21 cellular contexts compared by ENCODE assay signal in genomic region chr5:6826756-6827155, GRCh38.
A peak's percentile ranks its signal among the peaks of the same experiment; 100 is the strongest.
DNase-seq lines count a peak whose midpoint lies in the region; ATAC-seq and TF ChIP-seq lines count a peak whose summit lies in the region.
"Had no signal": no experiment of that assay in that cellular context is flagged by ENCODE, and none has a peak within 500 bp of the region (broad histone marks: within the 10 kb centered on the region; RNA-seq: fewer than 3 reads in every experiment).

No MANE protein-coding gene starts in this region.

- H3K9me3 ChIP-seq in T-helper 17 cell (ENCODE audit: control insufficient read depth, low read length, poor library complexity, severe bottlenecking) (no peaks in the 10 kb centered on the region), esophagus muscularis mucosa (peaks cover 0 to 3% (median under 1%) of the 10 kb centered on the region in 4 donors)
- H3K9me3 ChIP-seq: Caco-2 had no signal

- DNase-seq in activated CD4-positive, alpha-beta T cell treated with anti-CD3 and anti-CD28 coated beads, Interleukin-2, amount 10 ng/mL, durations not matched to agents 7 days and 5 days = no peak
- no peak for DNase-seq in activated CD4-positive, alpha-beta T cell treated with anti-CD3 and anti-CD28 coated beads, Interleukin-2, amount 50 U/mL, for 4 hours
- DNase-seq in T-helper 17 cell (no peak), esophagus muscularis mucosa (ENCODE audit: extremely low spot score) (peak; percentile 64), HuH-7 (ENCODE audit: low spot score) (no peak), DMS79 (lab: John Stamatoyannopoulos, UW) (no peak)
- DNase-seq: Caco-2; CD4-positive, CD25-positive, alpha-beta regulatory T cell; CD8-positive, alpha-beta T cell; DMS153; EL; GDM1; GOT3; HFFc6 had no signal

- H3K36me3 Mint-ChIP-seq in activated CD4-positive, alpha-beta T cell treated with anti-CD3 and anti-CD28 coated beads, Interleukin-2, amount 10 ng/mL, durations not matched to agents 7 days and 5 days (ENCODE audit: low read depth) = peaks cover 7% of the 10 kb centered on the region
- no peaks in the 10 kb centered on the region for H3K36me3 Mint-ChIP-seq in T-helper 17 cell (ENCODE audit: low read depth)
- H3K36me3 Mint-ChIP-seq: CD4-positive, CD25-positive, alpha-beta regulatory T cell; CD8-positive, alpha-beta T cell had no signal

- peaks cover 10% of the 10 kb centered on the region for H3K27me3 Mint-ChIP-seq in activated CD4-positive, alpha-beta T cell treated with anti-CD3 and anti-CD28 coated beads, Interleukin-2, amount 10 ng/mL, durations not matched to agents 7 days and 5 days
- H3K27me3 Mint-ChIP-seq in T-helper 17 cell = no peaks in the 10 kb centered on the region

- WGBS in esophagus muscularis mucosa = 83% methylated on average over 6 of the region's 6 CpGs

- no peak overlapping the region for H3K4me3 ChIP-seq in esophagus muscularis mucosa
- H3K4me3 ChIP-seq: BLaER1, GM12878, HAP-1 had no signal

- ATAC-seq in T-helper 17 cell (no peak), GM21447 (IDR thresholded peaks at IDR 0.05; ENCODE audit: unreplicated experiment) (no peak)
- ATAC-seq: CD8-positive, alpha-beta T cell; GM12878 had no signal

- peaks cover 6% of the 10 kb centered on the region for H3K9me3 Mint-ChIP-seq in activated CD4-positive, alpha-beta T cell treated with anti-CD3 and anti-CD28 coated beads, Interleukin-2, amount 10 ng/mL, durations not matched to agents 7 days and 5 days

- no peak for TF ChIP-seq EP300 in esophagus muscularis mucosa (IDR thresholded peaks at IDR 0.05)

- POLR2A ChIA-PET in activated CD4-positive, alpha-beta T cell treated with anti-CD3 and anti-CD28 coated beads, Interleukin-2, amount 10 ng/mL, durations not matched to agents 7 days and 5 days (lab: Charles Lee) = no interaction called here

- no peak overlapping the region for H3K4me3 Mint-ChIP-seq in activated CD4-positive, alpha-beta T cell treated with anti-CD3 and anti-CD28 coated beads, Interleukin-2, amount 10 ng/mL, durations not matched to agents 7 days and 5 days
- no peak overlapping the region for H3K4me3 Mint-ChIP-seq in T-helper 17 cell
- H3K4me3 Mint-ChIP-seq: HFFc6 had no signal

- no peaks in the 10 kb centered on the region for H3K36me3 ChIP-seq in esophagus muscularis mucosa
- H3K36me3 ChIP-seq: BLaER1, HAP-1 had no signal

- no peak for TF ChIP-seq POLR2A in esophagus muscularis mucosa (IDR thresholded peaks at IDR 0.05; ENCODE audit: low read depth)

- H3K4me1 Mint-ChIP-seq in activated CD4-positive, alpha-beta T cell treated with anti-CD3 and anti-CD28 coated beads, Interleukin-2, amount 10 ng/mL, durations not matched to agents 7 days and 5 days = peaks cover 47% of the 10 kb centered on the region
- peaks cover 19% of the 10 kb centered on the region for H3K4me1 Mint-ChIP-seq in T-helper 17 cell

- CTCF ChIA-PET in activated CD4-positive, alpha-beta T cell treated with anti-CD3 and anti-CD28 coated beads, Interleukin-2, amount 10 ng/mL, durations not matched to agents 7 days and 5 days (lab: Charles Lee) = interaction anchor here (1.6 kb wide), 1 partner anchor 9 kb away, joined by 5 read pairs; no protein-coding TSS in a partner anchor

- H3K27me3 ChIP-seq in esophagus muscularis mucosa = peaks cover 0 to 27% (median 0%) of the 10 kb centered on the region in 4 donors
- H3K27me3 ChIP-seq: BLaER1 had no signal

- H3K27ac Mint-ChIP-seq in activated CD4-positive, alpha-beta T cell treated with anti-CD3 and anti-CD28 coated beads, Interleukin-2, amount 10 ng/mL, durations not matched to agents 7 days and 5 days = peak overlapping the region; percentile 79
- H3K27ac Mint-ChIP-seq in T-helper 17 cell = peak overlapping the region; percentile 96
- H3K27ac Mint-ChIP-seq: B cell; CD8-positive, alpha-beta T cell; HFFc6 had no signal

- intact Hi-C loops in esophagus muscularis mucosa (cut with DNase I) = no loop called here

- no peaks in the 10 kb centered on the region for H3K4me1 ChIP-seq in esophagus muscularis mucosa
- H3K4me1 ChIP-seq: Caco-2, HAP-1 had no signal

- no peak for TF ChIP-seq CTCF in esophagus muscularis mucosa (IDR thresholded peaks at IDR 0.05)

- no peak overlapping the region for H3K27ac ChIP-seq in esophagus muscularis mucosa (replicated peaks in 1 of 4)
- H3K27ac ChIP-seq: 22Rv1, BLaER1, C4-2B had no signal
